15 cellular contexts compared by ENCODE assay signal in the genomic region with DNA sequence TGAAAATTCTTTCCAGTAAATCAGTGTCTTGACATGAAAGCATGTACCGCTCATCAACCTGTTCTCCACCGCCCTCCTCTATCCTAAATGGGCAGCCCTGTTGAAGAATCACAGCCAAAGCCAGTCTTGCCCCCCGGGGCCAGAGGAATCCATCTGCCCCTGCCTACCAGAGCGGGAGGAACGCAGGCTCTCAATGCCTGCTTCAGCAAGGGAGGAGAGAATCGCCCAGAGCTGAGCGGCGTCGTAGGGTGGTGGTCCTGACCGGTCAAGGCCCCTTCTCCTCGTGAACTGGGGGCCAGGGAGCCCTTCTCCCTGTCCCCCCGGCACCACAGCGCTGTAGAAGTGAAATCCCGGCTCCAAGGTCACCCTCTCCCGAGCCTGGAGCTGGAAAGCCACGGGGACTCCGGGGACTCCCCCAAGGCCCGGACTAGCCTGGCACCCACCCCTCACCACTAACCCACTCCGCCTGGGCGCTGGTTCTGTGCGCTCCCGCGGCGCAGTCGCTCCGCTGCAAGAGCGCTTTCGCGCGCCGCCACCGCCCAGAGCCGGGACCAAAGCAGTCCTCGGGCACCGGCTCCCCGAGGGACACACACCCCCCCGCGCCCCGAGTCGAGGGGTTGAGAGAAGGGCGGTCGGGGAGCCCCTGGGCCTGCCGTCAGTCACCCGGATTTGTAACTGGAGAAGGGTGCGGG. TPM values are rescaled to one million over a fixed set of nuclear protein-coding genes. Genes with fewer than 3 reads are reported as not detected.
DNase-seq lines count a peak whose midpoint lies in the region; ATAC-seq and TF ChIP-seq lines count a peak whose summit lies in the region.
"Had no signal": no experiment of that assay in that cellular context is flagged by ENCODE, and none has a peak within 500 bp of the region (broad histone marks: within the 10 kb centered on the region; RNA-seq: fewer than 3 reads in every experiment).

No MANE protein-coding gene starts in this region.

- no peaks in the 10 kb centered on the region for H3K36me3 ChIP-seq in SK-N-SH (replicated peaks in 1 of 2; ENCODE audit: control insufficient read depth in 1 of 2, insufficient read depth in 2 of 2, low read length in 1 of 2)
- no peaks in the 10 kb centered on the region for H3K36me3 ChIP-seq in WERI-Rb-1
- H3K36me3 ChIP-seq in gastrocnemius medialis, result no peaks in the 10 kb centered on the region
- H3K36me3 ChIP-seq: colonic mucosa, transverse colon had no signal

- no peak for TF ChIP-seq RAD21 in SK-N-SH (IDR thresholded peaks at IDR 0.05; ENCODE audit: low read length)

- H3K27me3 ChIP-seq in SK-N-SH (ENCODE audit: insufficient read depth) (peaks cover 34% of the 10 kb centered on the region), WERI-Rb-1 (ENCODE audit: insufficient read depth, low read depth, severe bottlenecking) (peaks cover 57% of the 10 kb centered on the region), gastrocnemius medialis (peaks cover 27 to 34% (median 31%) of the 10 kb centered on the region in 3 donors)

- TF ChIP-seq POLR2A in gastrocnemius medialis (IDR thresholded peaks at IDR 0.05), result no peak

- no peaks in the 10 kb centered on the region for H3K9me2 ChIP-seq in SK-N-SH

- no peak overlapping the region for H3K27ac ChIP-seq in SK-N-SH (ENCODE audit: low read depth in 2 of 2, low read length in 1 of 2)
- H3K27ac ChIP-seq in WERI-Rb-1, result no peak overlapping the region
- no peak overlapping the region for H3K27ac ChIP-seq in gastrocnemius medialis
- H3K27ac ChIP-seq: colonic mucosa, transverse colon had no signal

- H3K4me1 ChIP-seq in SK-N-SH (ENCODE audit: control insufficient read depth in 1 of 2, insufficient read depth in 2 of 2, low read depth in 1 of 2, low read length in 1 of 2) (peaks cover 0 to 3% of the 10 kb centered on the region in 2 experiments; a peak in 2 of 4 replicates), gastrocnemius medialis (peaks cover 0 to 5% of the 10 kb centered on the region in 2 donors)
- H3K4me1 ChIP-seq: Caco-2, colonic mucosa, transverse colon had no signal

- TF ChIP-seq CTCF in SK-N-SH (IDR thresholded peaks at IDR 0.05) (no peak), WERI-Rb-1 (IDR thresholded peaks at IDR 0.05; ENCODE audit: low read depth, low read length) (no peak), gastrocnemius medialis (IDR thresholded peaks at IDR 0.05 in 4 of 5, conservative IDR thresholded peaks at IDR 0.05 in 1 of 5) (no peak)

- in situ Hi-C loops in gastrocnemius medialis (cut with MboI; ENCODE audit: low sequenced_read_pairs in 4 of 4), result no loop called here

- no peak overlapping the region for H3K9ac ChIP-seq in SK-N-SH

- peak overlapping the region in 1 of 2 experiments; percentile 36; a peak in 1 of 4 replicates for H3K4me3 ChIP-seq in SK-N-SH (ENCODE audit: low read depth in 2 of 2, low read length in 1 of 2)
- peak overlapping the region; percentile 44 for H3K4me3 ChIP-seq in WERI-Rb-1 (ENCODE audit: low read depth, low read length)
- H3K4me3 ChIP-seq in iPS-18c (ENCODE audit: insufficient read depth, low read depth, low read length), result peak overlapping the region; percentile 62
- peak overlapping the region; percentile 27 to 41 (median 30) for H3K4me3 ChIP-seq in gastrocnemius medialis
- H3K4me3 ChIP-seq: colonic mucosa had no signal

- no peak overlapping the region for H2AFZ ChIP-seq in SK-N-SH (ENCODE audit: low read depth)

- ATAC-seq in SK-N-SH treated with all-trans-retinoic acid at 6 μM for 48 hours (peak; percentile 36), gastrocnemius medialis (no peak), GM21723 (IDR thresholded peaks at IDR 0.05; ENCODE audit: unreplicated experiment) (no peak)
- ATAC-seq: activated naive CD4-positive, alpha-beta T cell treated with anti-CD3 and anti-CD28 coated beads, Interleukin-2, amount 50 U/mL, for 72 hours had no signal

- intact Hi-C loops in gastrocnemius medialis (cut with DNase I; ENCODE audit: low total_unique reads), result no loop called here

- POLR2A ChIA-PET in SK-N-SH (lab: Yijun Ruan, JAX), result no interaction called here

- no peak for TF ChIP-seq EP300 in SK-N-SH (IDR thresholded peaks at IDR 0.05; ENCODE audit: borderline replicate concordance in 1 of 2, low read depth in 1 of 2, low read length in 1 of 2)

- H3K9me3 ChIP-seq in SK-N-SH (no peaks in the 10 kb centered on the region), WERI-Rb-1 (ENCODE audit: severe bottlenecking) (no peaks in the 10 kb centered on the region), iPS-18c (ENCODE audit: control insufficient read depth, insufficient read depth, low read length) (no peaks in the 10 kb centered on the region), gastrocnemius medialis (no peaks in the 10 kb centered on the region)
- H3K9me3 ChIP-seq: Caco-2, colonic mucosa, transverse colon had no signal

- no peak for DNase-seq in SK-N-SH
- DNase-seq in WERI-Rb-1, result no peak
- no peak for DNase-seq in gastrocnemius medialis
- no peak for DNase-seq in stimulated activated naive CD4-positive, alpha-beta T cell treated with Interleukin-2 at 50 U/mL for 16 hours (lab: John Stamatoyannopoulos, UW)
- no peak for DNase-seq in NCI-H2107 (lab: John Stamatoyannopoulos, UW)
- DNase-seq: activated CD8-positive, alpha-beta memory T cell treated with anti-CD3 and anti-CD28 coated beads for 24 hours; Caco-2; colonic mucosa; kidney glomerular epithelial cell; SHP77 treated with DMSO at 0.1 percent for 48 hours; transverse colon had no signal

- WGBS in SK-N-SH (ENCODE audit: low lambda C conversion rate), result 11% methylated on average over 6 of the region's 45 CpGs

- H3K79me2 ChIP-seq in SK-N-SH (ENCODE audit: insufficient read depth), result no peaks in the 10 kb centered on the region

- H3F3A ChIP-seq in SK-N-SH (replicated peaks; ENCODE audit: insufficient read depth), result no peaks in the 10 kb centered on the region

- H4K20me1 ChIP-seq in SK-N-SH (ENCODE audit: insufficient read depth), result no peaks in the 10 kb centered on the region

- CTCF ChIA-PET in SK-N-SH (lab: Yijun Ruan, JAX), result interaction anchor here (0.8 to 1.9 kb wide), 5 partner anchors 11 to 186 kb away, joined by 3 to 5 read pairs (median 3); no protein-coding TSS in a partner anchor

- no peak overlapping the region for H3K4me2 ChIP-seq in SK-N-SH

TF ChIP-seq in SK-N-SH treated with all-trans-retinoic acid at 6 μM for 48 hours, 23 proteins besides CTCF, POLR2A, EP300 and RAD21:
- TF ChIP-seq CREB5 (CRISPR knock-in tag; IDR thresholded peaks at IDR 0.05; ENCODE audit: low read depth) (no peak), ARNTL (CRISPR knock-in tag; IDR thresholded peaks at IDR 0.05; ENCODE audit: borderline replicate concordance, low read depth) (no peak), ZFP30 (CRISPR knock-in tag; IDR thresholded peaks at IDR 0.05) (no peak), BACH2 (CRISPR knock-in tag; IDR thresholded peaks at IDR 0.05; ENCODE audit: borderline replicate concordance) (no peak), SNAI2 (CRISPR knock-in tag; IDR thresholded peaks at IDR 0.05) (no peak), ZNF8 (CRISPR knock-in tag; IDR thresholded peaks at IDR 0.05) (no peak), ESRRG (CRISPR knock-in tag; IDR thresholded peaks at IDR 0.05) (no peak), PPARA (CRISPR knock-in tag; IDR thresholded peaks at IDR 0.05; ENCODE audit: borderline replicate concordance) (no peak), ZC3H10 (CRISPR knock-in tag; IDR thresholded peaks at IDR 0.05) (no peak)
TF ChIP-seq in SK-N-SH treated with all-trans-retinoic acid at 6 μM for 48 hours: peak in this region for 0.

TF ChIP-seq in SK-N-SH, 30 proteins besides CTCF, POLR2A, EP300 and RAD21 (continues in another document):
- TF ChIP-seq NRF1 (IDR thresholded peaks at IDR 0.05; ENCODE audit: low read depth, low read length) (no peak), GABPA (IDR thresholded peaks at IDR 0.05; ENCODE audit: low read depth) (no peak), JUND (IDR thresholded peaks at IDR 0.05) (no peak), GATA2 (CRISPR knock-in tag; IDR thresholded peaks at IDR 0.05) (no peak), PBX3 (IDR thresholded peaks at IDR 0.05) (no peak), POLR2AphosphoS5 (IDR thresholded peaks at IDR 0.05; ENCODE audit: low read depth, low read length) (no peak), RXRA (IDR thresholded peaks at IDR 0.05; ENCODE audit: borderline replicate concordance, low read depth) (no peak), YY1 (IDR thresholded peaks at IDR 0.05; ENCODE audit: low read depth) (no peak), TEAD4 (IDR thresholded peaks at IDR 0.05; ENCODE audit: borderline replicate concordance, insufficient read depth) (no peak), MEF2A (IDR thresholded peaks at IDR 0.05; ENCODE audit: borderline replicate concordance, low read depth) (no peak)
- TF ChIP-seq, protein P1, sequence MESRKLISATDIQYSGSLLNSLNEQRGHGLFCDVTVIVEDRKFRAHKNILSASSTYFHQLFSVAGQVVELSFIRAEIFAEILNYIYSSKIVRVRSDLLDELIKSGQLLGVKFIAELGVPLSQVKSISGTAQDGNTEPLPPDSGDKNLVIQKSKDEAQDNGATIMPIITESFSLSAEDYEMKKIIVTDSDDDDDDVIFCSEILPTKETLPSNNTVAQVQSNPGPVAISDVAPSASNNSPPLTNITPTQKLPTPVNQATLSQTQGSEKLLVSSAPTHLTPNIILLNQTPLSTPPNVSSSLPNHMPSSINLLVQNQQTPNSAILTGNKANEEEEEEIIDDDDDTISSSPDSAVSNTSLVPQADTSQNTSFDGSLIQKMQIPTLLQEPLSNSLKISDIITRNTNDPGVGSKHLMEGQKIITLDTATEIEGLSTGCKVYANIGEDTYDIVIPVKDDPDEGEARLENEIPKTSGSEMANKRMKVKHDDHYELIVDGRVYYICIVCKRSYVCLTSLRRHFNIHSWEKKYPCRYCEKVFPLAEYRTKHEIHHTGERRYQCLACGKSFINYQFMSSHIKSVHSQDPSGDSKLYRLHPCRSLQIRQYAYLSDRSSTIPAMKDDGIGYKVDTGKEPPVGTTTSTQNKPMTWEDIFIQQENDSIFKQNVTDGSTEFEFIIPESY (IDR thresholded peaks at IDR 0.05; ENCODE audit: borderline replicate concordance, low read depth), result no peak

RNA-seq across cellular contexts. Expression of gene TMEM215, which starts 0.7 kb away (rescaled TPM):
- not detected in 2 replicates for polyA plus RNA-seq in SK-N-SH (2012; rRNA removed)
- under 0.01 and 0.01 TPM in 2 replicates for polyA plus RNA-seq in SK-N-SH (2012; cell fraction: cytosol; rRNA removed)
- not detected in 2 replicates for polyA plus RNA-seq in SK-N-SH (2012; cell fraction: nucleus; rRNA removed)
- not detected for total RNA-seq in gastrocnemius medialis
- total RNA-seq: activated naive CD4-positive, alpha-beta T cell treated with anti-CD3 and anti-CD28 coated beads, Interleukin-2, amount 50 U/mL, for 72 hours; Caco-2; colonic mucosa; transverse colon had no signal
